In genomic region chr5:131263648-131264452, GRCh38 we compare ENCODE assay signal across 8 cellular contexts. TPM values are rescaled to one million over a fixed set of nuclear protein-coding genes. Genes with fewer than 3 reads are reported as not detected.
DNase-seq lines count a peak whose midpoint lies in the region; ATAC-seq and TF ChIP-seq lines count a peak whose summit lies in the region.

A gene with protein sequence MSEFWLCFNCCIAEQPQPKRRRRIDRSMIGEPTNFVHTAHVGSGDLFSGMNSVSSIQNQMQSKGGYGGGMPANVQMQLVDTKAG (plus strand): TSS chr5:131264053. CDS start chr5:131359494, 95,441 bp downstream.

- H3K4me3 ChIP-seq in PC-3 (ENCODE audit: low read length) (peak within 1 kb of the TSS; percentile 95), muscle layer of duodenum (ENCODE audit: low read depth in 1 of 2, low read length in 2 of 2) (peak within 1 kb of the TSS; percentile 82 to 94)

- DNase-seq in D341Med (ENCODE audit: low spot score) (peak; percentile 96), HUDEP-2 (lab: John Stamatoyannopoulos, UW; ENCODE audit: unreplicated experiment in 76 of 76) (peak in 71 of 76 experiments; percentile 7 to 84 (median 64)), PC-3 (peak; percentile 85)
- peak; percentile 87 to 93 for DNase-seq in activated T-cell treated with anti-CD3 and anti-CD28 coated beads, Interleukin-2, amount 50 U/mL, for 48 hours
- DNase-seq in stimulated activated CD8-positive, alpha-beta memory T cell treated with anti-CD3 and anti-CD28 coated beads, Interleukin-7, amount 100 ng/mL, for 4 hours (ENCODE audit: low read depth in 2 of 2): peak; percentile 54 to 87

- H4K20me1 ChIP-seq in PC-3 (ENCODE audit: low read length): peaks cover 4% of the 10 kb centered on the region; the same call in 1 of the 2 replicates

- no peaks in the 10 kb centered on the region for H3K9me2 ChIP-seq in PC-3 (replicated peaks; ENCODE audit: low read length)

- CTCF ChIA-PET in PC-3 (lab: Charles Lee): interaction anchor here (0.6 to 0.7 kb wide), 2 partner anchors 118 to 193 kb away, joined by 3 read pairs; no protein-coding TSS in a partner anchor

- intact Hi-C loops in PC-3 (cut with micrococcal nuclease): loop anchor here (1.0 to 2.0 kb wide), 3 partner anchors 15 to 99 kb away; partner anchors contain the start of genes HINT1 and LYRM7

- no peaks in the 10 kb centered on the region for H3K9me3 ChIP-seq in PC-3 (ENCODE audit: low read length)
- no peaks in the 10 kb centered on the region for H3K9me3 ChIP-seq in muscle layer of duodenum (ENCODE audit: control insufficient read depth in 1 of 2, low read length in 2 of 2)

- H3K27ac ChIP-seq in PC-3 (ENCODE audit: low read length): peak within 1 kb of the TSS; percentile 46
- peak within 1 kb of the TSS; percentile 85 for H3K27ac ChIP-seq in muscle layer of duodenum (ENCODE audit: low read length)

- H3K36me3 ChIP-seq in PC-3 (ENCODE audit: low read depth, low read length) (no peaks in the 10 kb centered on the region), muscle layer of duodenum (ENCODE audit: control insufficient read depth in 1 of 2, insufficient read depth in 2 of 2, low read length in 2 of 2) (no peaks in the 10 kb centered on the region)

- no peaks in the 10 kb centered on the region for H3K27me3 ChIP-seq in PC-3 (ENCODE audit: low read length)
- H3K27me3 ChIP-seq in muscle layer of duodenum (ENCODE audit: low read depth, low read length): no peaks in the 10 kb centered on the region

- H3K4me2 ChIP-seq in PC-3 (ENCODE audit: low read length): peak within 1 kb of the TSS; percentile 100

- peak within 1 kb of the TSS; percentile 80 for H3K9ac ChIP-seq in PC-3 (ENCODE audit: low read length)

- no peak for TF ChIP-seq CTCF in PC-3 (conservative IDR thresholded peaks at IDR 0.05; ENCODE audit: low read depth, low read length)

- H3K4me1 ChIP-seq in PC-3 (ENCODE audit: insufficient read depth, low read length) (peaks cover 21% of the 10 kb centered on the region), muscle layer of duodenum (ENCODE audit: control insufficient read depth in 1 of 2, insufficient read depth in 2 of 2, low read length in 2 of 2) (peaks cover 0 to 19% of the 10 kb centered on the region in 2 donors)

- ATAC-seq in GM21367 (IDR thresholded peaks at IDR 0.05; ENCODE audit: unreplicated experiment): peak; percentile 82
- peak; percentile 91 for ATAC-seq in PC-3
- ATAC-seq in esophagus mucosa: peak; percentile 98

- H2AFZ ChIP-seq in PC-3 (ENCODE audit: low read length): peak within 1 kb of the TSS; percentile 95

- BruUV-seq in PC-3 (replicated peaks; lab: Mats Ljungman, UMichigan): no TSS peak

- POLR2A ChIA-PET in PC-3 (lab: Charles Lee; ENCODE audit: unreplicated experiment): no interaction called here

- no peaks in the 10 kb centered on the region for H3F3A ChIP-seq in PC-3 (ENCODE audit: low read length, unreplicated experiment)

- peaks cover 44% of the 10 kb centered on the region for H3K79me2 ChIP-seq in PC-3 (ENCODE audit: low read length)

RNA-seq across cellular contexts. Expression of the gene that starts here (rescaled TPM):
- 10.5 and 13.3 TPM in 2 replicates for total RNA-seq in PC-3 (2014; rRNA removed)
- total RNA-seq in esophagus mucosa: 15.2 TPM

Comparison
In these comparisons a context has a peak if more than half of its experiments do, and no peak if none do; other contexts are left out.
1. Peak in every context shown above with its lines: DNase-seq, ATAC-seq, H3K4me3 ChIP-seq and H3K27ac ChIP-seq.